Comparison of ENCODE assay signal across 28 cellular contexts in the genomic region with DNA sequence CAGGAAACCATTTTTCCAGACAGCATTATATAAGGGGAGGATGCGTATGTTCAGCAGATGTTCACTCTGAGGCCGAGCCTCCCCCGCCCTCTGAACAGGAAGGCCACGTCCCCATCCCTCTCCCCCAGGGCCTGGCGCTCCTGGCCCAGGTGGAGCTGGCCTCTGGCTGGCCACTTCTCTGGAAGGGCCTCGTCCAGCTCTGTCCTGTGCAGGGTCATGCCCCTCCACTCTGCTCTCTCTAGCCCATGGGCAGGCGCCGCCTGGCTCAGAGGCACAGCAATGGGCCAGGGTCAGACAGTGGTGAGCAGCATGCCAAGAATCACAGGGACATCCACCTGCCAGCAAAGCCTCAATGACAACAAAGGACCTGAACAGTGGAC. TPM values are rescaled to one million over a fixed set of nuclear protein-coding genes. Genes with fewer than 3 reads are reported as not detected.
DNase-seq lines count a peak whose midpoint lies in the region; ATAC-seq and TF ChIP-seq lines count a peak whose summit lies in the region.
"Had no signal": no experiment of that assay in that cellular context is flagged by ENCODE, and none has a peak within 500 bp of the region (broad histone marks: within the 10 kb centered on the region; RNA-seq: fewer than 3 reads in every experiment).

No MANE protein-coding gene starts in this region.

- H3K36me3 Mint-ChIP-seq in natural killer cell treated with Interleukin-12 subunit alpha and Interleukin-12 subunit beta and Interleukin-15 and Interleukin-18, amount 100 ng/mL, for 72 hours = no peaks in the 10 kb centered on the region
- no peaks in the 10 kb centered on the region for H3K36me3 Mint-ChIP-seq in natural killer cell
- H3K36me3 Mint-ChIP-seq in glutamatergic neuron (ENCODE audit: unreplicated experiment) = peaks cover 26% of the 10 kb centered on the region

- H3K4me1 Mint-ChIP-seq in natural killer cell treated with Interleukin-12 subunit alpha and Interleukin-12 subunit beta and Interleukin-15 and Interleukin-18, amount 100 ng/mL, for 72 hours (ENCODE audit: low read depth in 2 of 2) = no peaks in the 10 kb centered on the region
- H3K4me1 Mint-ChIP-seq in natural killer cell (no peaks in the 10 kb centered on the region), glutamatergic neuron (ENCODE audit: low read depth, unreplicated experiment) (peaks cover 5% of the 10 kb centered on the region)

- H3K27ac Mint-ChIP-seq in natural killer cell treated with Interleukin-12 subunit alpha and Interleukin-12 subunit beta and Interleukin-15 and Interleukin-18, amount 100 ng/mL, for 72 hours = no peak overlapping the region
- no peak overlapping the region for H3K27ac Mint-ChIP-seq in natural killer cell
- H3K27ac Mint-ChIP-seq in glutamatergic neuron (ENCODE audit: unreplicated experiment) = no peak overlapping the region
- H3K27ac Mint-ChIP-seq: activated CD8-positive, alpha-beta T cell treated with anti-CD3 and anti-CD28 coated beads, Interleukin-2, amount 10 ng/mL, durations not matched to agents 7 days and 5 days had no signal

- TF ChIP-seq CTCF in natural killer cell (IDR thresholded peaks at IDR 0.05) (no peak), glutamatergic neuron (IDR thresholded peaks at IDR 0.05; ENCODE audit: partially characterized antibody, unreplicated experiment) (no peak), osteoblast (IDR thresholded peaks at IDR 0.05; ENCODE audit: extremely low read depth, low read depth, low read length) (no peak)

- ATAC-seq in natural killer cell treated with Interleukin-12 subunit alpha and Interleukin-12 subunit beta and Interleukin-15 and Interleukin-18, amount 100 ng/mL, for 72 hours = no peak
- ATAC-seq in natural killer cell = no peak
- no peak for ATAC-seq in stimulated activated naive CD8-positive, alpha-beta T cell treated with anti-CD3 and anti-CD28 coated beads, Interleukin-15, Interleukin-2, amounts not matched to agents 100 U/mL and 50 U/mL, for 24 hours
- ATAC-seq: activated CD8-positive, alpha-beta T cell treated with anti-CD3 and anti-CD28 coated beads, Interleukin-2, amount 10 ng/mL, durations not matched to agents 7 days and 5 days; K562; lower lobe of right lung had no signal

- H3K9me3 Mint-ChIP-seq in natural killer cell treated with Interleukin-12 subunit alpha and Interleukin-12 subunit beta and Interleukin-15 and Interleukin-18, amount 100 ng/mL, for 72 hours = no peaks in the 10 kb centered on the region
- H3K9me3 Mint-ChIP-seq in natural killer cell (no peaks in the 10 kb centered on the region), glutamatergic neuron (ENCODE audit: unreplicated experiment) (peaks cover 29% of the 10 kb centered on the region)

- intact Hi-C loops in natural killer cell (cut with micrococcal nuclease) = no loop called here

- no peaks in the 10 kb centered on the region for H3K9me3 ChIP-seq in osteoblast (ENCODE audit: low read depth, low read length)
- H3K9me3 ChIP-seq: HAP-1, lower lobe of right lung, neutrophil had no signal

- peak; percentile 54 for DNase-seq in natural killer cell treated with Interleukin-12 subunit alpha and Interleukin-12 subunit beta and Interleukin-15 and Interleukin-18, amount 100 ng/mL, for 72 hours (ENCODE audit: low spot score)
- DNase-seq in natural killer cell (no peak), glutamatergic neuron (peak; percentile 12), osteoblast (ENCODE audit: insufficient read length, low spot score, missing footprints) (peak; percentile 34), HEK293T (ENCODE audit: extremely low spot score) (no peak), OCI-M1 (lab: John Stamatoyannopoulos, UW) (no peak)
- no peak for DNase-seq in stimulated activated naive CD8-positive, alpha-beta T cell treated with anti-CD3 and anti-CD28 coated beads, Interleukin-15, Interleukin-2, amounts not matched to agents 100 U/mL and 50 U/mL, for 24 hours
- DNase-seq: activated CD4-positive, alpha-beta T cell treated with anti-CD3 and anti-CD28 coated beads for 1 hour; activated CD8-positive, alpha-beta T cell treated with anti-CD3 and anti-CD28 coated beads, Interleukin-2, amount 10 ng/mL, durations not matched to agents 7 days and 5 days; activated gamma-delta T cell treated with Interleukin-2 at 50 U/mL for 16 hours; Calu3; cerebellar nuclear complex; lower lobe of right lung; MG63; NCI-H1105 treated with DMSO at 0.1 percent for 48 hours; NCI-H2081; NCI-H345; NCI-H748 treated with DMSO at 0.1 percent for 48 hours; small intestine; stimulated activated CD4-positive, alpha-beta T cell treated with anti-CD3 and anti-CD28 coated beads, Interleukin-1b, Interleukin-23, amount 100 ng/mL, for 48 hours; trophoblast cell had no signal

- H4K20me1 ChIP-seq in osteoblast (ENCODE audit: insufficient read depth, low read length) = peaks cover 5% of the 10 kb centered on the region

- no peak overlapping the region for H3K4me2 ChIP-seq in osteoblast (ENCODE audit: insufficient read depth, low read length)

- H3K27ac ChIP-seq in osteoblast (ENCODE audit: low read depth, low read length) = peak overlapping the region; percentile 53
- H3K27ac ChIP-seq: C4-2B, dorsolateral prefrontal cortex, lower lobe of right lung, neutrophil had no signal

- no peak overlapping the region for H2AFZ ChIP-seq in osteoblast (ENCODE audit: low read length)

- peaks cover 5 to 6% of the 10 kb centered on the region in 2 donors for H3K27me3 Mint-ChIP-seq in natural killer cell treated with Interleukin-12 subunit alpha and Interleukin-12 subunit beta and Interleukin-15 and Interleukin-18, amount 100 ng/mL, for 72 hours
- peaks cover 0 to 3% of the 10 kb centered on the region in 2 donors for H3K27me3 Mint-ChIP-seq in natural killer cell (ENCODE audit: low read depth in 2 of 2)
- H3K27me3 Mint-ChIP-seq in glutamatergic neuron (ENCODE audit: unreplicated experiment) = peaks cover 12% of the 10 kb centered on the region

- no peaks in the 10 kb centered on the region for H3K27me3 ChIP-seq in osteoblast (ENCODE audit: insufficient read depth, low read length)
- H3K27me3 ChIP-seq: dorsolateral prefrontal cortex, MG63, neutrophil had no signal

- peaks cover 5% of the 10 kb centered on the region for H3K36me3 ChIP-seq in osteoblast (ENCODE audit: insufficient read depth, low read length)
- H3K36me3 ChIP-seq: HAP-1, lower lobe of right lung, neutrophil had no signal

- H3K4me3 ChIP-seq in osteoblast (ENCODE audit: insufficient read depth, low read length) = no peak overlapping the region
- H3K4me3 ChIP-seq: dorsolateral prefrontal cortex, HAP-1, K562, lower lobe of right lung, MG63 had no signal

- POLR2A ChIA-PET in HEK293T (lab: Yijun Ruan, JAX) = no interaction called here

- peaks cover 91% of the 10 kb centered on the region for H3K79me2 ChIP-seq in osteoblast (ENCODE audit: insufficient read depth, low read length)

- CTCF ChIA-PET in HEK293T (lab: Yijun Ruan, JAX) = no interaction called here

- no peak overlapping the region for H3K4me3 Mint-ChIP-seq in natural killer cell treated with Interleukin-12 subunit alpha and Interleukin-12 subunit beta and Interleukin-15 and Interleukin-18, amount 100 ng/mL, for 72 hours
- H3K4me3 Mint-ChIP-seq in natural killer cell (no peak overlapping the region), glutamatergic neuron (ENCODE audit: unreplicated experiment) (no peak overlapping the region)
- H3K4me3 Mint-ChIP-seq: activated CD8-positive, alpha-beta T cell treated with anti-CD3 and anti-CD28 coated beads, Interleukin-2, amount 10 ng/mL, durations not matched to agents 7 days and 5 days had no signal

- peaks cover 33% of the 10 kb centered on the region for H3K4me1 ChIP-seq in osteoblast (ENCODE audit: insufficient read depth, low read length)
- H3K4me1 ChIP-seq: HAP-1 had no signal

TF ChIP-seq in HEK293T, 16 proteins besides CTCF, POLR2A, EP300 and RAD21:
- no peak for TF ChIP-seq FOXA1 (IDR thresholded peaks at IDR 0.05)
- no peak for TF ChIP-seq ARNT (IDR thresholded peaks at IDR 0.05)
- no peak for TF ChIP-seq TARDBP (IDR thresholded peaks at IDR 0.05)
- TF ChIP-seq CTBP1 (IDR thresholded peaks at IDR 0.05; ENCODE audit: borderline replicate concordance) = no peak
- TF ChIP-seq ZNF384 (IDR thresholded peaks at IDR 0.05) = no peak
- TF ChIP-seq, protein P1, sequence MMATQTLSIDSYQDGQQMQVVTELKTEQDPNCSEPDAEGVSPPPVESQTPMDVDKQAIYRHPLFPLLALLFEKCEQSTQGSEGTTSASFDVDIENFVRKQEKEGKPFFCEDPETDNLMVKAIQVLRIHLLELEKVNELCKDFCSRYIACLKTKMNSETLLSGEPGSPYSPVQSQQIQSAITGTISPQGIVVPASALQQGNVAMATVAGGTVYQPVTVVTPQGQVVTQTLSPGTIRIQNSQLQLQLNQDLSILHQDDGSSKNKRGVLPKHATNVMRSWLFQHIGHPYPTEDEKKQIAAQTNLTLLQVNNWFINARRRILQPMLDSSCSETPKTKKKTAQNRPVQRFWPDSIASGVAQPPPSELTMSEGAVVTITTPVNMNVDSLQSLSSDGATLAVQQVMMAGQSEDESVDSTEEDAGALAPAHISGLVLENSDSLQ (IDR thresholded peaks at IDR 0.05) = no peak
- TF ChIP-seq FOXK2 (IDR thresholded peaks at IDR 0.05) = no peak
- no peak for TF ChIP-seq FOXM1 (IDR thresholded peaks at IDR 0.05; ENCODE audit: borderline replicate concordance)
- no peak for TF ChIP-seq NFRKB (IDR thresholded peaks at IDR 0.05)
- TF ChIP-seq SUZ12 (IDR thresholded peaks at IDR 0.05) = no peak
- TF ChIP-seq SP1 (IDR thresholded peaks at IDR 0.05) = no peak
- no peak for TF ChIP-seq L3MBTL2 (conservative IDR thresholded peaks at IDR 0.05)
- TF ChIP-seq BHLHE40 (IDR thresholded peaks at IDR 0.05; ENCODE audit: borderline replicate concordance) = no peak
- no peak for TF ChIP-seq ELF4 (IDR thresholded peaks at IDR 0.05)
- no peak for TF ChIP-seq LEF1 (IDR thresholded peaks at IDR 0.05; ENCODE audit: borderline replicate concordance)
- TF ChIP-seq HDGF (IDR thresholded peaks at IDR 0.05; ENCODE audit: borderline replicate concordance) = no peak

RNA-seq across cellular contexts. Expression of a gene that starts 34.2 kb away (rescaled TPM):
- not detected for total RNA-seq in natural killer cell treated with Interleukin-12 subunit alpha and Interleukin-12 subunit beta and Interleukin-15 and Interleukin-18, amount 100 ng/mL, for 72 hours
- under 1 TPM in 1 of 3 donors, not detected in 2; 0.28 TPM for total RNA-seq in natural killer cell
- 23.5 TPM for total RNA-seq in glutamatergic neuron (ENCODE audit: unreplicated experiment)
- total RNA-seq in osteoblast = 144 and 203 TPM in 2 replicates
- total RNA-seq: activated CD8-positive, alpha-beta T cell treated with anti-CD3 and anti-CD28 coated beads, Interleukin-2, amount 10 ng/mL, durations not matched to agents 7 days and 5 days; Calu3; K562; SK-MEL-5; T-helper 1 cell treated with Interleukin-12 subunit alpha and Interleukin-12 subunit beta and Interleukin-4 antibody, amounts not matched to agents 30 ng/mL and 1 ng/mL, for 36 hours had no signal

Comparison
In these comparisons a context has a peak if more than half of its experiments do, and no peak if none do; other contexts are left out.
1. DNase-seq: peak in natural killer cell treated with Interleukin-12 subunit alpha and Interleukin-12 subunit beta and Interleukin-15 and Interleukin-18, amount 100 ng/mL, for 72 hours (single experiment), glutamatergic neuron (single experiment) and osteoblast (single experiment); none in natural killer cell (single experiment), stimulated activated naive CD8-positive, alpha-beta T cell treated with anti-CD3 and anti-CD28 coated beads, Interleukin-15, Interleukin-2, amounts not matched to agents 100 U/mL and 50 U/mL, for 24 hours (single experiment), HEK293T (single experiment) and OCI-M1 (single experiment).
2. RNA of a gene that starts 34.2 kb away (total RNA-seq): 144 to 203 TPM in osteoblast and 23.5 TPM in glutamatergic neuron (single experiment); not detected in natural killer cell treated with Interleukin-12 subunit alpha and Interleukin-12 subunit beta and Interleukin-15 and Interleukin-18, amount 100 ng/mL, for 72 hours and 0.28 TPM in natural killer cell; every median in the first group is over 10 times any median in the second.